ENCODE assay signal across 8 cellular contexts in genomic region chr5:14190194-14191164, GRCh38. TPM values are rescaled to one million over a fixed set of nuclear protein-coding genes. Genes with fewer than 3 reads are reported as not detected.
A peak's percentile ranks its signal among the peaks of the same experiment; 100 is the strongest.
DNase-seq lines count a peak whose midpoint lies in the region; ATAC-seq and TF ChIP-seq lines count a peak whose summit lies in the region.

No MANE protein-coding gene starts in this region.

- TF ChIP-seq CTCF in AG04450 (IDR thresholded peaks at IDR 0.05; ENCODE audit: low read depth, low read length) (no peak), coronary artery (IDR thresholded peaks at IDR 0.05) (no peak), mucosa of descending colon (IDR thresholded peaks at IDR 0.05) (no peak)

- H3K4me3 ChIP-seq in AG04450 (ENCODE audit: low read depth, low read length): peak overlapping the region; percentile 34
- peak overlapping the region; percentile 33 for H3K4me3 ChIP-seq in coronary artery
- no peak overlapping the region for H3K4me3 ChIP-seq in mucosa of descending colon

- no peaks in the 10 kb centered on the region for H3K9me3 ChIP-seq in AG04450 (ENCODE audit: control insufficient read depth, insufficient read depth, low read length)
- no peaks in the 10 kb centered on the region for H3K9me3 ChIP-seq in mucosa of descending colon

- intact Hi-C loops in mucosa of descending colon (cut with DNase I, micrococcal nuclease): no loop called here

- no peaks in the 10 kb centered on the region for H3K27me3 ChIP-seq in AG04450 (ENCODE audit: control insufficient read depth, insufficient read depth, low read length)

- no peaks in the 10 kb centered on the region for H3K36me3 ChIP-seq in mucosa of descending colon (ENCODE audit: low read depth)

- ATAC-seq in mucosa of descending colon: peak; percentile 78

- POLR2A ChIA-PET in AG04450 (lab: Yijun Ruan, JAX): interaction anchor here (0.9 to 2.5 kb wide), 15 partner anchors 10 to 153 kb away, joined by 3 to 15 read pairs (median 4); no protein-coding TSS in a partner anchor

- CTCF ChIA-PET in AG04450 (lab: Charles Lee): no interaction called here

- H3K27ac ChIP-seq in AG04450 (ENCODE audit: low read depth, low read length) (peak overlapping the region; percentile 97), coronary artery (peak overlapping the region; percentile 77 to 96)

- DNase-seq in AG04450 (ENCODE audit: low read depth, low spot score) (peak; percentile 95), NCI-H2029 treated with DMSO at 0.1 percent for 48 hours (lab: John Stamatoyannopoulos, UW) (peak; percentile 66), coronary artery (ENCODE audit: low spot score) (peak; percentile 84), mucosa of descending colon (no peak), NCI-H526 (lab: John Stamatoyannopoulos, UW) (no peak), DMS79 treated with DMSO at 0.1 percent for 48 hours (lab: John Stamatoyannopoulos, UW) (no peak), NCI-H510A treated with DMSO at 0.1 percent for 48 hours (lab: John Stamatoyannopoulos, UW) (no peak)
- DNase-seq in activated CD4-positive, alpha-beta T cell treated with anti-CD3 and anti-CD28 coated beads for 1 hour: no peak

- peaks cover 16% of the 10 kb centered on the region for H3K4me1 ChIP-seq in mucosa of descending colon (ENCODE audit: low read depth)

RNA-seq across cellular contexts. Expression of gene TRIO, which starts 47.3 kb away (rescaled TPM):
- 268 TPM in 2 replicates for polyA plus RNA-seq in AG04450 (2011; rRNA removed)
- 933 and 1,222 TPM in 2 replicates for polyA minus RNA-seq in AG04450 (2011; rRNA and poly(A)+ RNA removed)
- total RNA-seq in mucosa of descending colon: 100 to 1,000 TPM; 164 to 231 (median 168) TPM

Comparison
In these comparisons a context has a peak if more than half of its experiments do, and no peak if none do; other contexts are left out.
1. DNase-seq: peak in AG04450 (single experiment), NCI-H2029 treated with DMSO at 0.1 percent for 48 hours (single experiment) and coronary artery (single experiment); none in mucosa of descending colon (0 of 3), NCI-H526 (0 of 2), DMS79 treated with DMSO at 0.1 percent for 48 hours (single experiment), NCI-H510A treated with DMSO at 0.1 percent for 48 hours (single experiment) and activated CD4-positive, alpha-beta T cell treated with anti-CD3 and anti-CD28 coated beads for 1 hour (single experiment).